20 cellular contexts compared by ENCODE assay signal in genomic region chr2:21655136-21655535, GRCh38.
"Had no signal": no experiment of that assay in that cellular context is flagged by ENCODE, and none has a peak within 500 bp of the region (broad histone marks: within the 10 kb centered on the region; RNA-seq: fewer than 3 reads in every experiment).

No MANE protein-coding gene starts in this region.

- H3K9me3 ChIP-seq: esophagus squamous epithelium, gastrocnemius medialis, heart right ventricle, left lung, lower lobe of right lung, mucosa of descending colon had no signal

- H3K36me3 ChIP-seq: esophagus squamous epithelium, gastrocnemius medialis, heart right ventricle, left lung, lower lobe of right lung had no signal

- H3K4me3 ChIP-seq: coronary artery, dorsolateral prefrontal cortex, esophagus squamous epithelium, gastrocnemius medialis, heart right ventricle, left lung, lower lobe of right lung, mucosa of descending colon had no signal

- DNase-seq: dermis blood vessel endothelial cell; dorsolateral prefrontal cortex; effector CD4-positive, alpha-beta T cell; effector memory CD4-positive, alpha-beta T cell; esophagus squamous epithelium; foreskin fibroblast; foreskin melanocyte; gastrocnemius medialis; glutamatergic neuron; head of caudate nucleus; heart right ventricle; hypothalamus; left cardiac atrium; left lung; left ventricle myocardium superior; lower lobe of right lung; mesenchymal stem cell; mucosa of descending colon; naive B cell had no signal

- H3K27me3 ChIP-seq: dorsolateral prefrontal cortex, esophagus squamous epithelium, gastrocnemius medialis, heart right ventricle, left lung had no signal

- H3K4me1 ChIP-seq: esophagus squamous epithelium, gastrocnemius medialis, heart right ventricle, left lung, lower lobe of right lung had no signal

- ATAC-seq: gastrocnemius medialis, heart right ventricle, left cardiac atrium, left lung, left ventricle myocardium superior, lower lobe of right lung, mucosa of descending colon had no signal

- H3K27ac ChIP-seq: coronary artery, dorsolateral prefrontal cortex, esophagus squamous epithelium, gastrocnemius medialis, heart right ventricle, left lung, lower lobe of right lung had no signal
